1 cellular context compared by ENCODE assay signal in the genomic region with DNA sequence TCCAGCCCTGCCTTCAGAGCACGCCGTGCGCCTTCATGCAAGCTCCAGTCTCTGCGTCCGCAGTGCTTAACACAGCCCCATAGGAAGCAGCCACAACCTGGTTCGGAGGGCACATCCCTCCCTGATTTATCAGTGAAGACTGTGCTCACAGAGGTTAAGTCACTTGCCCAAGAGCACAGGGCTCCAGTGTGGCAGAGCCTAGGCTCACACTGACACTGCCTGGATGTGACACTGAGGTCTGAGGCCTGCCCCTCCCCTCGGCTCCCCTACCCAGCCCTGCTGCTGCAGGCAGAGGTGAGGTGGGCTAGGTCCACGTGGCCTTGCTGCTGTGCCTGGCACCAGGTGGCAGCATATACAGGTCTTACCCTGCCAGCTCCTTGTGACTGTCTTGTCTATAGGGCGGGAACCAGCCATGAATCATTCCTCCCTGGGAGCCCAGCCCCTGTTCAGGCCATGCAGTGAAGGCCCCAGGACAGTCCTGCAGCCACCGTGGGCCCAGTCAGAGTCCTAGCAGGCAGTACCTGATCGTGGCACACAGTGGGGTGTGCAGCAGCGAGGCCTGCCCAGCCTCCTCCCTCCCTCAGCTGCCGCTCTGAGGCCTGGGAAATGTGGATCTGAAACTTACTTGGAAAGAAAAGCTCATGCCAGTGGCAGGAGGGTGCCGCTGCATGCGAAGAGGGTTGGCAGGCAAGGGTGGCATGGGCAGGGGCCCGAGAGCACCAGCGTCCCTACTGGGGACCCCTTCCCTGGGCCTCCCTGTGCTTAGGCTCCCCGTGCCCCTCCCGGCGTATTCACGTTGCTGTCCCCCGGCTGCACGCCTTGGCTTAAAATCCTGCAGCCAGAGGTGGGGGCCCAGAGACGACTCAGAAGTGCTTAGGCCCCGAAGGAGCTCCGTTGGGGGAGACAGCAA.
TF ChIP-seq lines count a peak whose summit lies in the region.

No MANE protein-coding gene starts in this region.

TF ChIP-seq in IMR-90, 13 proteins besides CTCF, POLR2A, EP300 and RAD21 (continued from another document):
- TF ChIP-seq USF2 (IDR thresholded peaks at IDR 0.05; ENCODE audit: low read depth, low read length): peak; percentile 52; the same call in 1 of the 2 replicates
- no peak for TF ChIP-seq RFX5 (IDR thresholded peaks at IDR 0.05; ENCODE audit: low read depth, low read length)
